In the genomic region with DNA sequence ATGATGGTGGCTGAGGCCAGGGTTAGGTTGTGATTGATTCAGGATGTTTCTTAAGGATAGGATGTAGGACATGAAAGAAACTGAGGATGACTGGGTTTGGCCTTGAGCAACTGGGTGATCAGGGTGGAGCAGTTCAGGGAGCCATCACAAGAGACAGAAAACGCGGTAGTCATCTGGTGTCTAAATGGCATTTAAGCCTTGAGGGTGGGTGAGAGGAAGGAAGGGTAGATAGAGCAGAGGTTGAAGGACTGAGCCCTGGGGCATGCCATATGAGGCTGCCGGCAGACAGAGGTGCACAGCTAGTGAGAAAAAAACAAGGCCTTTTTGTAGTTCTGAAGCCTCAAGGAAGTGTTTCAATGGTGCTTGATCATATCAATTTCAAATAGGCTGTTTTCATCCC, we compare ENCODE assay signal across 23 cellular contexts. TPM values are rescaled to one million over a fixed set of nuclear protein-coding genes. Genes with fewer than 3 reads are reported as not detected.
"Had no signal": no experiment of that assay in that cellular context is flagged by ENCODE, and none has a peak within 500 bp of the region (broad histone marks: within the 10 kb centered on the region; RNA-seq: fewer than 3 reads in every experiment).

No MANE protein-coding gene starts in this region.

- H3K27ac Mint-ChIP-seq: activated naive CD4-positive, alpha-beta T cell treated with anti-CD3 and anti-CD28 coated beads, Interleukin-2, amount 50 U/mL, for 24 hours; activated T-cell treated with anti-CD3 and anti-CD28 coated beads, Interleukin-2, amount 50 U/mL, for 24 hours; T-helper 2 cell treated with Interferon-gamma antibody and Interleukin-4, amounts not matched to agents 5 μg/mL and 100 μg/mL, for 36 hours had no signal

- H3K4me3 Mint-ChIP-seq: activated naive CD4-positive, alpha-beta T cell treated with anti-CD3 and anti-CD28 coated beads, Interleukin-2, amount 50 U/mL, for 24 hours; activated T-cell treated with anti-CD3 and anti-CD28 coated beads, Interleukin-2, amount 50 U/mL, for 24 hours; stimulated activated naive CD8-positive, alpha-beta T cell treated with anti-CD3 and anti-CD28 coated beads, Interleukin-15, amount 100 ng/mL, for 72 hours; T-helper 2 cell treated with Interferon-gamma antibody and Interleukin-4, amounts not matched to agents 5 μg/mL and 100 μg/mL, for 36 hours had no signal

- H3K27me3 ChIP-seq: body of pancreas, colonic mucosa, pancreas, sigmoid colon, spleen, upper lobe of left lung had no signal

- H3K4me3 ChIP-seq: body of pancreas, colonic mucosa, esophagus muscularis mucosa, pancreas, sigmoid colon, spleen, upper lobe of left lung had no signal

- H3K36me3 Mint-ChIP-seq: activated naive CD4-positive, alpha-beta T cell treated with anti-CD3 and anti-CD28 coated beads, Interleukin-2, amount 50 U/mL, for 24 hours had no signal

- H3K9me3 Mint-ChIP-seq: activated naive CD4-positive, alpha-beta T cell treated with anti-CD3 and anti-CD28 coated beads, Interleukin-2, amount 50 U/mL, for 24 hours; activated T-cell treated with anti-CD3 and anti-CD28 coated beads, Interleukin-2, amount 50 U/mL, for 24 hours; stimulated activated naive CD8-positive, alpha-beta T cell treated with anti-CD3 and anti-CD28 coated beads, Interleukin-15, amount 100 ng/mL, for 72 hours; T-helper 2 cell treated with Interferon-gamma antibody and Interleukin-4, amounts not matched to agents 5 μg/mL and 100 μg/mL, for 36 hours had no signal

- ATAC-seq: activated CD4-positive, CD25-positive, alpha-beta regulatory T cell treated with anti-CD3 and anti-CD28 coated beads, Interleukin-2, amount 50 U/mL, for 24 hours; body of pancreas; left colon; pancreas; stimulated activated naive CD8-positive, alpha-beta T cell treated with anti-CD3 and anti-CD28 coated beads, Interleukin-15, amount 100 ng/mL, for 72 hours had no signal

- H3K4me1 ChIP-seq: colonic mucosa, pancreas, sigmoid colon, upper lobe of left lung had no signal

- H3K9me3 ChIP-seq: body of pancreas, colonic mucosa, esophagus muscularis mucosa, pancreas, sigmoid colon, spleen, upper lobe of left lung had no signal

- H3K27me3 Mint-ChIP-seq: activated naive CD4-positive, alpha-beta T cell treated with anti-CD3 and anti-CD28 coated beads, Interleukin-2, amount 50 U/mL, for 24 hours; activated T-cell treated with anti-CD3 and anti-CD28 coated beads, Interleukin-2, amount 50 U/mL, for 24 hours; stimulated activated naive CD8-positive, alpha-beta T cell treated with anti-CD3 and anti-CD28 coated beads, Interleukin-15, amount 100 ng/mL, for 72 hours had no signal

- H3K4me1 Mint-ChIP-seq: activated naive CD4-positive, alpha-beta T cell treated with anti-CD3 and anti-CD28 coated beads, Interleukin-2, amount 50 U/mL, for 24 hours had no signal

- DNase-seq: activated CD4-positive, alpha-beta T cell treated with anti-CD3 and anti-CD28 coated beads, Interleukin-2, amount 50 U/mL, for 48 hours; activated effector memory CD4-positive, alpha-beta T cell treated with anti-CD3 and anti-CD28 coated beads, Interleukin-2, amount 50 U/mL, for 16 hours; activated T-cell treated with anti-CD3 and anti-CD28 coated beads, Interleukin-2, amount 50 U/mL, for 24 hours; amniotic stem cell; body of pancreas; caudate nucleus; colonic mucosa; hippocampal formation; left colon; sigmoid colon; spleen; stimulated activated naive CD8-positive, alpha-beta T cell treated with anti-CD3 and anti-CD28 coated beads, Interleukin-15, amount 100 ng/mL, for 72 hours; upper lobe of left lung had no signal

- FAIRE-seq: islet of Langerhans, pancreas had no signal

- H3K36me3 ChIP-seq: colonic mucosa, esophagus muscularis mucosa, sigmoid colon, spleen, upper lobe of left lung had no signal

- H3K27ac ChIP-seq: body of pancreas, colonic mucosa, esophagus muscularis mucosa, pancreas, sigmoid colon, spleen, upper lobe of left lung had no signal

RNA-seq across cellular contexts. Expression of a gene that starts 1.9 kb away (rescaled TPM):
- total RNA-seq: fibroblast of villous mesenchyme, glomerular endothelial cell, lung microvascular endothelial cell, temporal lobe had no signal

RNA-seq across cellular contexts. Expression of a gene that starts 29.7 kb away (rescaled TPM):
- total RNA-seq: body of pancreas, colonic mucosa, esophagus muscularis mucosa, fibroblast of villous mesenchyme, glomerular endothelial cell, left colon, lung microvascular endothelial cell, pancreas, sigmoid colon, spleen, temporal lobe, upper lobe of left lung had no signal
- polyA plus RNA-seq: pancreas, sigmoid colon, spleen had no signal

RNA-seq across cellular contexts. Expression of a gene that starts 48.4 kb away (rescaled TPM):
- total RNA-seq: body of pancreas, colonic mucosa, esophagus muscularis mucosa, fibroblast of villous mesenchyme, glomerular endothelial cell, left colon, lung microvascular endothelial cell, sigmoid colon, spleen, temporal lobe, upper lobe of left lung had no signal
- polyA plus RNA-seq: sigmoid colon, spleen had no signal
